6 cellular contexts compared by ENCODE assay signal in genomic region chr12:99624591-99624990, GRCh38. TPM values are rescaled to one million over a fixed set of nuclear protein-coding genes. Genes with fewer than 3 reads are reported as not detected.
"Had no signal": no experiment of that assay in that cellular context is flagged by ENCODE, and none has a peak within 500 bp of the region (broad histone marks: within the 10 kb centered on the region; RNA-seq: fewer than 3 reads in every experiment).

No MANE protein-coding gene starts in this region.

RNA-seq across cellular contexts. Expression of gene GARIN6, which starts 23.0 kb away (rescaled TPM):
- total RNA-seq: GM23338, H1, H9, HT-29, IMR-90, K562 had no signal
- polyA plus RNA-seq: H1, IMR-90, K562 had no signal
